Comparison of ENCODE assay signal across 21 cellular contexts in genomic region chr5:149015126-149015525, GRCh38. TPM values are rescaled to one million over a fixed set of nuclear protein-coding genes. Genes with fewer than 3 reads are reported as not detected.
"Had no signal": no experiment of that assay in that cellular context is flagged by ENCODE, and none has a peak within 500 bp of the region (broad histone marks: within the 10 kb centered on the region; RNA-seq: fewer than 3 reads in every experiment).

No MANE protein-coding gene starts in this region.

- H3K4me3 ChIP-seq: mucosa of descending colon, tibial nerve, vagina had no signal

- H3K27me3 ChIP-seq: neutrophil, tibial nerve, vagina had no signal

- H3K27ac ChIP-seq: neutrophil, tibial nerve, vagina had no signal

- H3K27me3 Mint-ChIP-seq: activated CD8-positive, alpha-beta memory T cell treated with anti-CD3 and anti-CD28 coated beads, Interleukin-2, amount 10 ng/mL, durations not matched to agents 7 days and 5 days had no signal

- ATAC-seq: activated CD8-positive, alpha-beta memory T cell treated with anti-CD3 and anti-CD28 coated beads, Interleukin-2, amount 10 ng/mL, durations not matched to agents 7 days and 5 days; mucosa of descending colon; naive thymus-derived CD4-positive, alpha-beta T cell had no signal

- H3K36me3 ChIP-seq: neutrophil, vagina had no signal

- FAIRE-seq: endometrium had no signal

- H3K9me3 Mint-ChIP-seq: activated B cell treated with CpG ODN at 0.5 μM for 24 hours; activated CD4-positive, alpha-beta memory T cell treated with anti-CD3 and anti-CD28 coated beads for 36 hours; activated naive CD8-positive, alpha-beta T cell treated with anti-CD3 and anti-CD28 coated beads, Interleukin-2, amount 10 ng/mL, durations not matched to agents 7 days and 5 days; brain; immature natural killer cell; memory B cell; stimulated activated naive CD8-positive, alpha-beta T cell treated with anti-CD3 and anti-CD28 coated beads, Interleukin-15, Interleukin-2, amounts not matched to agents 100 ng/mL and 50 ng/mL, for 24 hours had no signal

- H3K4me1 ChIP-seq: vagina had no signal

- H3K4me3 Mint-ChIP-seq: activated B cell treated with CpG ODN at 0.5 μM for 24 hours; activated CD4-positive, alpha-beta memory T cell treated with anti-CD3 and anti-CD28 coated beads for 36 hours; activated CD8-positive, alpha-beta memory T cell treated with anti-CD3 and anti-CD28 coated beads, Interleukin-2, amount 10 ng/mL, durations not matched to agents 7 days and 5 days; activated naive CD8-positive, alpha-beta T cell treated with anti-CD3 and anti-CD28 coated beads, Interleukin-2, amount 10 ng/mL, durations not matched to agents 7 days and 5 days; brain; immature natural killer cell; memory B cell; naive thymus-derived CD4-positive, alpha-beta T cell; stimulated activated naive CD8-positive, alpha-beta T cell treated with anti-CD3 and anti-CD28 coated beads, Interleukin-15, Interleukin-2, amounts not matched to agents 100 ng/mL and 50 ng/mL, for 24 hours had no signal

- H3K27ac Mint-ChIP-seq: activated B cell treated with CpG ODN at 0.5 μM for 24 hours; activated CD4-positive, alpha-beta memory T cell treated with anti-CD3 and anti-CD28 coated beads for 36 hours; activated CD8-positive, alpha-beta memory T cell treated with anti-CD3 and anti-CD28 coated beads, Interleukin-2, amount 10 ng/mL, durations not matched to agents 7 days and 5 days; activated naive CD8-positive, alpha-beta T cell treated with anti-CD3 and anti-CD28 coated beads, Interleukin-2, amount 10 ng/mL, durations not matched to agents 7 days and 5 days; immature natural killer cell; memory B cell; naive thymus-derived CD4-positive, alpha-beta T cell; stimulated activated naive CD8-positive, alpha-beta T cell treated with anti-CD3 and anti-CD28 coated beads, Interleukin-15, Interleukin-2, amounts not matched to agents 100 ng/mL and 50 ng/mL, for 24 hours had no signal

- H3K9me3 ChIP-seq: mucosa of descending colon, neutrophil, tibial nerve, vagina had no signal

- H3K4me1 Mint-ChIP-seq: activated B cell treated with CpG ODN at 0.5 μM for 24 hours, immature natural killer cell, memory B cell had no signal

- H3K36me3 Mint-ChIP-seq: activated CD4-positive, alpha-beta memory T cell treated with anti-CD3 and anti-CD28 coated beads for 36 hours; activated CD8-positive, alpha-beta memory T cell treated with anti-CD3 and anti-CD28 coated beads, Interleukin-2, amount 10 ng/mL, durations not matched to agents 7 days and 5 days; activated naive CD8-positive, alpha-beta T cell treated with anti-CD3 and anti-CD28 coated beads, Interleukin-2, amount 10 ng/mL, durations not matched to agents 7 days and 5 days; brain; immature natural killer cell; memory B cell; naive thymus-derived CD4-positive, alpha-beta T cell had no signal

- DNase-seq: activated B cell treated with CpG ODN at 0.5 μM for 24 hours; activated CD4-positive, alpha-beta memory T cell treated with anti-CD3 and anti-CD28 coated beads for 36 hours; activated CD4-positive, alpha-beta T cell treated with anti-CD3 and anti-CD28 coated beads for 4 hours; activated CD8-positive, alpha-beta memory T cell treated with anti-CD3 and anti-CD28 coated beads, Interleukin-2, amount 10 ng/mL, durations not matched to agents 7 days and 5 days; activated naive CD4-positive, alpha-beta T cell treated with Interleukin-2 at 50 U/mL for 16 hours; activated naive CD8-positive, alpha-beta T cell treated with anti-CD3 and anti-CD28 coated beads, Interleukin-2, amount 10 ng/mL, durations not matched to agents 7 days and 5 days; amygdala; cortex of kidney; erythroblast; immature natural killer cell; mucosa of descending colon; naive thymus-derived CD4-positive, alpha-beta T cell; T-helper 1 cell; T-helper 9 cell had no signal

RNA-seq across cellular contexts. Expression of gene SH3TC2, which starts 47.7 kb away (rescaled TPM):
- total RNA-seq: activated B cell treated with CpG ODN at 0.5 μM for 24 hours; activated CD4-positive, alpha-beta memory T cell treated with anti-CD3 and anti-CD28 coated beads for 36 hours; activated CD8-positive, alpha-beta memory T cell treated with anti-CD3 and anti-CD28 coated beads, Interleukin-2, amount 10 ng/mL, durations not matched to agents 7 days and 5 days; activated naive CD8-positive, alpha-beta T cell treated with anti-CD3 and anti-CD28 coated beads, Interleukin-2, amount 10 ng/mL, durations not matched to agents 7 days and 5 days had no signal
- polyA plus RNA-seq: naive thymus-derived CD4-positive, alpha-beta T cell had no signal
